Comparison of ENCODE assay signal across 9 cellular contexts in the genomic region with DNA sequence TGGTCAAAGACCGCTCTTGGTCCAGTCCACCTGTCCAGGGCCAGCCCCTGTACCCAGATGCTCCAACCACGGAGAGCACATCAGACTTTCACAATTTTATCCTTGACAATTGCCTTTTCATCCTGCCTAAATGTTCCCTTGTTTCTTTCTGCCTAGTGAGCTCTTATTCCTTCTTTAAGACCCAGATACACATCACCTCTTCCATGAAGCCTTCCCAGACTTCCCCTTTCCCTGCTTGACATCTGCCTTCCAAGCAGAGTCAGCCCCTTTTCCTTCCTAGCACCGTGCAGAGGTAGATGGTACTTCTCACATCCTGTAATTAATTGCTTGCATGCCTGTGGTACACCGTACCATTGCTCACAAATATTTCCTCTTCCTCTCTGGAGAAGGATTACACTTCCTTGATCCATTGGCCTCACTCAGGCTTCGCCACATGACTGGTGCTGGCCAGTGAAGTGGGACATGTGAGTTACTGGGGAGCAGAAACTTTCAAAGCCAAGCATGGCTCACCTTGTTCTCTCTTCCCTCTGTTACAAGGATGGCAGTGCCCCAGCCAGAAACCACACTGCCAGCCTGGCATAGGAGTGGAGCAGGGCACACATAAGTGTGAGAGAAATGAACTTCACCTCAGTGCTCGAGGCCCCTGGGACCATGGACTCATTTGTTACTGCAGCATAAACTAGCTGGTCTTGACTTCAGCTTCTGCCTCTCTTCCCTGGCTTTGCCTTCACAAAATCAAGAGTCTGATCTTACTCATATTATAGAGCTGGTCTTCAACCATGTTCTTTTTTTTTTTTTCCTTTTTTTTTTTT. TPM values are rescaled to one million over a fixed set of nuclear protein-coding genes. Genes with fewer than 3 reads are reported as not detected.
DNase-seq lines count a peak whose midpoint lies in the region; ATAC-seq, FAIRE-seq and TF ChIP-seq lines count a peak whose summit lies in the region.
"Had no signal": no experiment of that assay in that cellular context is flagged by ENCODE, and none has a peak within 500 bp of the region (broad histone marks: within the 10 kb centered on the region; RNA-seq: fewer than 3 reads in every experiment).

No MANE protein-coding gene starts in this region.

- no peaks in the 10 kb centered on the region for H3K36me3 ChIP-seq in CD8-positive, alpha-beta T cell (ENCODE audit: insufficient read depth, low read length)
- H3K36me3 ChIP-seq in GM12878 (ENCODE audit: control insufficient read depth in 2 of 2, insufficient read depth in 2 of 2, low read length in 1 of 2) = no peaks in the 10 kb centered on the region
- H3K36me3 ChIP-seq: esophagus muscularis mucosa had no signal

- H3K27me3 ChIP-seq in CD8-positive, alpha-beta T cell (ENCODE audit: insufficient read depth, low read length) = peaks cover 11% of the 10 kb centered on the region
- peaks cover 3 to 6% of the 10 kb centered on the region in 2 experiments; a peak in 3 of 4 replicates for H3K27me3 ChIP-seq in GM12878 (replicated peaks in 1 of 2; ENCODE audit: control insufficient read depth in 2 of 2, insufficient read depth in 2 of 2, low read length in 1 of 2)

- CTCF ChIA-PET in CD8-positive, alpha-beta T cell (lab: Charles Lee) = interaction anchor here (1.2 to 3.6 kb wide), 3 partner anchors 20 to 53 kb away, joined by 3 to 13 read pairs (median 3); partner anchors contain the start of gene SOST
- CTCF ChIA-PET in GM12878 (lab: Yijun Ruan, JAX) = interaction anchor here (2.2 kb wide), 1 partner anchor 46 kb away, joined by 7 read pairs; no protein-coding TSS in a partner anchor

- peak overlapping the region; percentile 65; the same call in 1 of the 2 replicates for H2AFZ ChIP-seq in GM12878 (ENCODE audit: control insufficient read depth, low read depth, low read length)

- FAIRE-seq in GM12878 (lab: Jason Lieb, UNC) = no peak

- no peak for DNase-seq in CD8-positive, alpha-beta T cell
- DNase-seq in GM12878 (ENCODE audit: low read depth, low spot score) = no peak
- DNase-seq in naive B cell = no peak
- no peak for DNase-seq in GM20000 (ENCODE audit: low spot score)
- DNase-seq in NCI-H1048 (lab: John Stamatoyannopoulos, UW) = no peak
- DNase-seq in DMS153 (lab: John Stamatoyannopoulos, UW) = no peak

- H3K27ac ChIP-seq in CD8-positive, alpha-beta T cell (ENCODE audit: low read depth, low read length) = no peak overlapping the region
- no peak overlapping the region for H3K27ac ChIP-seq in GM12878 (ENCODE audit: control insufficient read depth, insufficient read depth)
- H3K27ac ChIP-seq: esophagus muscularis mucosa had no signal

- TF ChIP-seq RAD21 in GM12878 (IDR thresholded peaks at IDR 0.05; ENCODE audit: insufficient read depth, low read depth, low read length) = no peak

- H3K9ac ChIP-seq in GM12878 (ENCODE audit: control insufficient read depth, insufficient read depth, low read length) = no peak overlapping the region

- H3K4me1 Mint-ChIP-seq in CD8-positive, alpha-beta T cell (ENCODE audit: low read depth) = peaks cover 12% of the 10 kb centered on the region
- H3K4me1 Mint-ChIP-seq in IgD-negative memory B cell = peaks cover 7 to 12% (median 10%) of the 10 kb centered on the region in 3 donors
- H3K4me1 Mint-ChIP-seq in naive B cell = peaks cover 7 to 14% (median 12%) of the 10 kb centered on the region in 3 donors

- H3K79me2 ChIP-seq in GM12878 (ENCODE audit: control insufficient read depth, insufficient read depth, low read length) = no peaks in the 10 kb centered on the region

- RAD21 ChIA-PET in GM12878 (lab: Charles Lee; ENCODE audit: unreplicated experiment) = interaction anchor here (1.2 kb wide), 1 partner anchor 19 kb away, joined by 6 read pairs; no protein-coding TSS in a partner anchor

- intact Hi-C loops in CD8-positive, alpha-beta T cell (cut with DNase I, micrococcal nuclease) = no loop called here
- intact Hi-C loops in GM12878 (cut with micrococcal nuclease; ENCODE audit: unreplicated experiment) = no loop called here

- peak overlapping the region; percentile 52 for H3K4me3 Mint-ChIP-seq in CD8-positive, alpha-beta T cell
- H3K4me3 Mint-ChIP-seq in IgD-negative memory B cell (peak overlapping the region; percentile 59 to 78 (median 66)), naive B cell (peak overlapping the region; percentile 48 to 80 (median 68))

- TF ChIP-seq POLR2A in GM12878 (IDR thresholded peaks at IDR 0.05; ENCODE audit: low read depth, low read length) = no peak

- in situ Hi-C loops in GM12878 (cut with MboI) = no loop called here

- no peak for TF ChIP-seq EP300 in GM12878 (IDR thresholded peaks at IDR 0.05; ENCODE audit: borderline replicate concordance in 1 of 2, control insufficient read depth in 1 of 2, low read depth in 2 of 2, low read length in 2 of 2)

- H3K36me3 Mint-ChIP-seq in CD8-positive, alpha-beta T cell = no peaks in the 10 kb centered on the region
- H3K36me3 Mint-ChIP-seq in IgD-negative memory B cell (no peaks in the 10 kb centered on the region), naive B cell (no peaks in the 10 kb centered on the region)

- no peak for ATAC-seq in CD8-positive, alpha-beta T cell
- ATAC-seq in GM12878 (no peak), naive B cell (ENCODE audit: low read depth in 2 of 2) (no peak), GM21576 (IDR thresholded peaks at IDR 0.05; ENCODE audit: unreplicated experiment) (no peak)

- no TSS peak for BruUV-seq in GM12878 (replicated peaks; lab: Mats Ljungman, UMichigan)

- POLR2A ChIA-PET in CD8-positive, alpha-beta T cell (lab: Charles Lee) = no interaction called here
- POLR2A ChIA-PET in GM12878 (lab: Charles Lee) = interaction anchor here (1.0 kb wide), 1 partner anchor 36 kb away, joined by 3 read pairs; no protein-coding TSS in a partner anchor

- SMC1A ChIA-PET in GM12878 (lab: Charles Lee; ENCODE audit: uncharacterized antibody, unreplicated experiment) = interaction anchor here (0.6 to 1.4 kb wide), 3 partner anchors 42 to 141 kb away, joined by 3 to 4 read pairs (median 3); no protein-coding TSS in a partner anchor

- no peak overlapping the region for H3K27ac Mint-ChIP-seq in CD8-positive, alpha-beta T cell
- H3K27ac Mint-ChIP-seq in IgD-negative memory B cell (peak overlapping the region in 1 of 3 donors; percentile 60), naive B cell (peak overlapping the region in 1 of 6 donors; percentile 29)

- H3K9me3 ChIP-seq in CD8-positive, alpha-beta T cell (ENCODE audit: low read length) = no peaks in the 10 kb centered on the region
- no peaks in the 10 kb centered on the region; the same call in 2 of the 3 replicates for H3K9me3 ChIP-seq in GM12878 (replicated peaks; ENCODE audit: control insufficient read depth, insufficient read depth, low read length)
- H3K9me3 ChIP-seq: esophagus muscularis mucosa had no signal

- TF ChIP-seq CTCF in CD8-positive, alpha-beta T cell (IDR thresholded peaks at IDR 0.05) = no peak
- TF ChIP-seq CTCF in GM12878 (IDR thresholded peaks at IDR 0.05 in 2 of 3, conservative IDR thresholded peaks at IDR 0.05 in 1 of 3; ENCODE audit: control insufficient read depth in 2 of 3, extremely low read depth in 1 of 3, insufficient read depth in 1 of 3, low read depth in 3 of 3, low read length in 3 of 3) (no peak), GM20000 (IDR thresholded peaks at IDR 0.05; ENCODE audit: extremely low read depth, missing control alignments) (no peak)

- no peaks in the 10 kb centered on the region for H4K20me1 ChIP-seq in GM12878 (ENCODE audit: control insufficient read depth, insufficient read depth)

- H3K27me3 Mint-ChIP-seq in CD8-positive, alpha-beta T cell (ENCODE audit: low read depth) = peaks cover 51% of the 10 kb centered on the region
- H3K27me3 Mint-ChIP-seq in IgD-negative memory B cell = peaks cover 22% of the 10 kb centered on the region
- peaks cover 43 to 70% (median 53%) of the 10 kb centered on the region in 3 donors for H3K27me3 Mint-ChIP-seq in naive B cell

- H3K4me1 ChIP-seq in CD8-positive, alpha-beta T cell (ENCODE audit: insufficient read depth, low read length) = no peaks in the 10 kb centered on the region
- peaks cover 6% of the 10 kb centered on the region for H3K4me1 ChIP-seq in GM12878 (ENCODE audit: control insufficient read depth, insufficient read depth, low read length)

- H3K9me3 Mint-ChIP-seq in CD8-positive, alpha-beta T cell = no peaks in the 10 kb centered on the region
- no peaks in the 10 kb centered on the region for H3K9me3 Mint-ChIP-seq in IgD-negative memory B cell
- H3K9me3 Mint-ChIP-seq in naive B cell = no peaks in the 10 kb centered on the region

- 52% methylated on average over 6 of the region's 6 CpGs for WGBS in GM12878 (ENCODE audit: insufficient coverage, insufficient replicate concordance, low lambda C conversion rate, missing lambda C conversion rate)

- peak overlapping the region; percentile 84 for H3K4me2 ChIP-seq in GM12878 (ENCODE audit: control insufficient read depth, insufficient read depth)

- no peak overlapping the region for H3K4me3 ChIP-seq in CD8-positive, alpha-beta T cell (ENCODE audit: low read depth, low read length)
- no peak overlapping the region for H3K4me3 ChIP-seq in GM12878

RNA-seq across cellular contexts. Expression of gene SOST, which starts 44.0 kb away (rescaled TPM):
- total RNA-seq in CD8-positive, alpha-beta T cell = not detected
- not detected for polyA plus RNA-seq in IgD-negative memory B cell
- not detected in 2 replicates for total RNA-seq in GM12878 (2013; cell fraction: nucleolus; rRNA removed)
- not detected in 2 replicates for total RNA-seq in GM12878 (2014; rRNA removed)
- total RNA-seq in GM12878 (2014; rRNA removed; fragmentation: Illumina TruSeq; extraction: Trizol) = not detected in 2 replicates
- total RNA-seq in GM12878 (2021) = not detected in 2 replicates
- polyA plus RNA-seq in GM12878 (2011; ENCODE audit: low read depth) = not detected
- not detected in 2 replicates for polyA plus RNA-seq in GM12878 (2011; rRNA removed)
- not detected in 2 replicates for polyA plus RNA-seq in GM12878 (2011; cell fraction: cytosol; rRNA removed)
- not detected in 2 replicates for polyA plus RNA-seq in GM12878 (2011; cell fraction: nucleus; rRNA removed)
- polyA plus RNA-seq in GM12878 (2012) = not detected in 2 replicates
- not detected in 2 replicates for polyA plus RNA-seq in GM12878 (2014; fragmentation: Illumina TruSeq; extraction: Trizol)
- not detected for polyA plus RNA-seq in GM12878 (2014; fragmentation: Nextera tagmentation; extraction: Ambion mirVana)
- polyA plus RNA-seq in GM12878 (2014; rRNA removed) = not detected in 2 replicates
- not detected for polyA plus RNA-seq in GM12878 (2016; fragmentation: Nextera tagmentation; extraction: Ambion mirVana)
- not detected in 2 replicates for polyA minus RNA-seq in GM12878 (2011; rRNA and poly(A)+ RNA removed)
- polyA minus RNA-seq in GM12878 (2011; cell fraction: cytosol; rRNA and poly(A)+ RNA removed) = not detected in 2 replicates
- polyA minus RNA-seq in GM12878 (2011; cell fraction: nucleus; rRNA and poly(A)+ RNA removed) = not detected in 2 replicates
- not detected for polyA plus RNA-seq in naive B cell (ENCODE audit: low read depth in 6 of 6)
- total RNA-seq: esophagus muscularis mucosa had no signal

RNA-seq across cellular contexts. Expression of gene MEOX1, which starts 52.8 kb away (rescaled TPM):
- under 1 TPM; 0.11 to 0.36 TPM for total RNA-seq in CD8-positive, alpha-beta T cell
- polyA plus RNA-seq in IgD-negative memory B cell (not detected), GM12878 (2011; rRNA removed) (7.5 and 9.4 TPM in 2 replicates), GM12878 (2014; fragmentation: Illumina TruSeq; extraction: Trizol) (0.63 and 1.1 TPM in 2 replicates), GM12878 (2014; fragmentation: Nextera tagmentation; extraction: Ambion mirVana) (under 1 TPM; 0.19 to 0.24 TPM), GM12878 (2014; rRNA removed) (0.44 and 0.45 TPM in 2 replicates), GM12878 (2016; fragmentation: Nextera tagmentation; extraction: Ambion mirVana) (under 1 TPM; 0.25 to 0.72 TPM), naive B cell (ENCODE audit: low read depth in 6 of 6) (under 1 TPM in 1 of 6 donors, not detected in 5; 0.12 TPM)
- total RNA-seq in GM12878 (2013; cell fraction: nucleolus; rRNA removed) = 6.1 and 6.4 TPM in 2 replicates
- total RNA-seq in GM12878 (2014; rRNA removed) (0.34 and 0.60 TPM in 2 replicates), GM12878 (2014; rRNA removed; fragmentation: Illumina TruSeq; extraction: Trizol) (0.37 and 0.85 TPM in 2 replicates), GM12878 (2021) (0.46 and 0.53 TPM in 2 replicates)
- 0.70 TPM for polyA plus RNA-seq in GM12878 (2011; ENCODE audit: low read depth)
- polyA plus RNA-seq in GM12878 (2011; cell fraction: cytosol; rRNA removed) = 10.4 TPM in 2 replicates
- polyA plus RNA-seq in GM12878 (2011; cell fraction: nucleus; rRNA removed) = 4.8 and 5.3 TPM in 2 replicates
- 0.99 and 1.8 TPM in 2 replicates for polyA plus RNA-seq in GM12878 (2012)
- 4.9 and 8.7 TPM in 2 replicates for polyA minus RNA-seq in GM12878 (2011; rRNA and poly(A)+ RNA removed)
- polyA minus RNA-seq in GM12878 (2011; cell fraction: cytosol; rRNA and poly(A)+ RNA removed) = 3.6 and 5.6 TPM in 2 replicates
- 5.8 and 6.8 TPM in 2 replicates for polyA minus RNA-seq in GM12878 (2011; cell fraction: nucleus; rRNA and poly(A)+ RNA removed)
